ENCODE assay signal across 8 cellular contexts in genomic region chr15:20645956-20646355, GRCh38.
DNase-seq lines count a peak whose midpoint lies in the region; ATAC-seq lines count a peak whose summit lies in the region.
"Had no signal": no experiment of that assay in that cellular context is flagged by ENCODE, and none has a peak within 500 bp of the region (broad histone marks: within the 10 kb centered on the region; RNA-seq: fewer than 3 reads in every experiment).

No MANE protein-coding gene starts in this region.

- ATAC-seq in GM18861 (IDR thresholded peaks at IDR 0.05; ENCODE audit: unreplicated experiment) (peak; percentile 40), HG02678 (IDR thresholded peaks at IDR 0.05; ENCODE audit: unreplicated experiment) (peak; percentile 41)
- peak; percentile 58 for ATAC-seq in activated naive CD8-positive, alpha-beta T cell treated with anti-CD3 and anti-CD28 coated beads, Interleukin-2, amount 50 U/mL, for 24 hours

- H3K27ac Mint-ChIP-seq in activated naive CD8-positive, alpha-beta T cell treated with anti-CD3 and anti-CD28 coated beads, Interleukin-2, amount 50 U/mL, for 24 hours, result no peak overlapping the region

- H3K4me3 Mint-ChIP-seq in activated naive CD8-positive, alpha-beta T cell treated with anti-CD3 and anti-CD28 coated beads, Interleukin-2, amount 50 U/mL, for 24 hours, result no peak overlapping the region

- H3K36me3 Mint-ChIP-seq in activated naive CD8-positive, alpha-beta T cell treated with anti-CD3 and anti-CD28 coated beads, Interleukin-2, amount 50 U/mL, for 24 hours (ENCODE audit: low read depth), result no peaks in the 10 kb centered on the region

- H3K9me3 Mint-ChIP-seq in activated naive CD8-positive, alpha-beta T cell treated with anti-CD3 and anti-CD28 coated beads, Interleukin-2, amount 50 U/mL, for 24 hours, result no peaks in the 10 kb centered on the region

- H3K4me1 Mint-ChIP-seq in activated naive CD8-positive, alpha-beta T cell treated with anti-CD3 and anti-CD28 coated beads, Interleukin-2, amount 50 U/mL, for 24 hours, result no peaks in the 10 kb centered on the region

- H3K27me3 Mint-ChIP-seq in activated naive CD8-positive, alpha-beta T cell treated with anti-CD3 and anti-CD28 coated beads, Interleukin-2, amount 50 U/mL, for 24 hours, result peaks cover 9% of the 10 kb centered on the region

- no peak for DNase-seq in activated naive CD8-positive, alpha-beta T cell treated with anti-CD3 and anti-CD28 coated beads, Interleukin-2, amount 50 U/mL, for 24 hours
- DNase-seq in putamen (ENCODE audit: low spot score), result peak; percentile 16
- DNase-seq in mucosa of gallbladder (ENCODE audit: low spot score), result no peak
- DNase-seq in NK-92 (lab: John Stamatoyannopoulos, UW; ENCODE audit: unreplicated experiment), result no peak
- DNase-seq in NOMO-1 (lab: John Stamatoyannopoulos, UW; ENCODE audit: unreplicated experiment in 2 of 2), result no peak
- DNase-seq: NCI-H1092 had no signal
